Comparison of ENCODE assay signal across 9 cellular contexts in genomic region chr2:113080134-113080533, GRCh38. TPM values are rescaled to one million over a fixed set of nuclear protein-coding genes. Genes with fewer than 3 reads are reported as not detected.
DNase-seq lines count a peak whose midpoint lies in the region; ATAC-seq, FAIRE-seq and TF ChIP-seq lines count a peak whose summit lies in the region.
"Had no signal": no experiment of that assay in that cellular context is flagged by ENCODE, and none has a peak within 500 bp of the region (broad histone marks: within the 10 kb centered on the region; RNA-seq: fewer than 3 reads in every experiment).

No MANE protein-coding gene starts in this region.

- peak; percentile 86 to 88 for TF ChIP-seq RAD21 in A549 (conservative IDR thresholded peaks at IDR 0.05 in 1 of 2, IDR thresholded peaks at IDR 0.05 in 1 of 2)

- intact Hi-C loops in prostate gland (cut with DNase I): no loop called here

- H3K27ac ChIP-seq in A549 (no peak overlapping the region), prostate gland (no peak overlapping the region)

- ATAC-seq in A549: peak; percentile 70 to 91; a peak in 5 of 6 replicates
- peak; percentile 46 for ATAC-seq in GM18868 (IDR thresholded peaks at IDR 0.05; ENCODE audit: unreplicated experiment)

- H3K4me1 ChIP-seq in A549 (peaks cover 3% of the 10 kb centered on the region; the same call in 1 of the 3 replicates), prostate gland (replicated peaks) (peaks cover 3% of the 10 kb centered on the region)

- peak; percentile 31 to 32 for DNase-seq in A549 (ENCODE audit: low read depth in 1 of 2, low spot score in 1 of 2)
- peak; percentile 12 for DNase-seq in NCI-H2227 treated with DMSO at 0.1 percent for 48 hours (lab: John Stamatoyannopoulos, UW)
- peak; percentile 32 for DNase-seq in activated T-cell treated with anti-CD3 and anti-CD28 coated beads for 24 hours (ENCODE audit: low read depth)
- peak in 1 of 2 donors; percentile 51 for DNase-seq in foreskin fibroblast
- DNase-seq in prostate gland (ENCODE audit: low spot score): peak; percentile 22
- DNase-seq in putamen (ENCODE audit: low spot score): no peak
- no peak for DNase-seq in H4 (ENCODE audit: low spot score)

- TF ChIP-seq EP300 in A549 (IDR thresholded peaks at IDR 0.05): no peak

- TF ChIP-seq CTCF in A549 (IDR thresholded peaks at IDR 0.05): peak; percentile 80
- TF ChIP-seq CTCF in foreskin fibroblast (IDR thresholded peaks at IDR 0.05; ENCODE audit: low read depth, low read length): peak; percentile 84
- TF ChIP-seq CTCF in prostate gland (IDR thresholded peaks at IDR 0.05): peak in 2 of 4 experiments; percentile 56 to 66

- no peak overlapping the region for H3K4me3 ChIP-seq in A549
- H3K4me3 ChIP-seq in foreskin fibroblast (ENCODE audit: low read depth in 1 of 2, low read length in 2 of 2): no peak overlapping the region
- H3K4me3 ChIP-seq in prostate gland: no peak overlapping the region

- no peaks in the 10 kb centered on the region for H3K9me3 ChIP-seq in A549
- H3K9me3 ChIP-seq in prostate gland: no peaks in the 10 kb centered on the region

- no peaks in the 10 kb centered on the region for H3K27me3 ChIP-seq in prostate gland (replicated peaks; ENCODE audit: insufficient read depth)

- no peak for FAIRE-seq in A549 (lab: Jason Lieb, UNC)

- POLR2A ChIA-PET in A549 (lab: Yijun Ruan, JAX): interaction anchor here (1.6 kb wide), 1 partner anchor 119 kb away, joined by 7 read pairs; no protein-coding TSS in a partner anchor

- 12% methylated on average over 8 of the region's 9 CpGs for WGBS in A549 (ENCODE audit: missing lambda C conversion rate)
- 49% methylated on average over 9 of the region's 9 CpGs for WGBS in prostate gland

- no peak overlapping the region for H3K4me2 ChIP-seq in A549

- no peaks in the 10 kb centered on the region for H3K36me3 ChIP-seq in prostate gland

- TF ChIP-seq POLR2A in A549 (IDR thresholded peaks at IDR 0.05; ENCODE audit: low read length): no peak
- TF ChIP-seq POLR2A in prostate gland (IDR thresholded peaks at IDR 0.05): no peak

- CTCF ChIA-PET in A549 (lab: Yijun Ruan, JAX): interaction anchor here (0.6 to 12.9 kb wide), 34 partner anchors 10 to 328 kb away, joined by 3 to 150 read pairs (median 4); partner anchors contain the start of genes IL1F10 and IL36RN

TF ChIP-seq in A549, 52 proteins besides CTCF, POLR2A, EP300 and RAD21:
- peak; percentile 63 for TF ChIP-seq SMC3 (IDR thresholded peaks at IDR 0.05)
- TF ChIP-seq RFX5 (IDR thresholded peaks at IDR 0.05): 0 out of 2 replicates have a peak, but pooled peaks have one; percentile 21
- TF ChIP-seq ZNF302 (CRISPR knock-in tag; IDR thresholded peaks at IDR 0.05): no peak
TF ChIP-seq in A549: peak in this region for 2.

RNA-seq across cellular contexts. Expression of gene IL1F10, which starts 12.4 kb away (rescaled TPM):
- polyA plus RNA-seq in A549 (2011; rRNA removed) (not detected in 2 replicates), A549 (2017; fragmentation: RNase III; extraction: RNeasy Plus Mini Kit Qiagen cat#74134 plus additional on column Dnase treatment) (not detected in 3 replicates)
- polyA plus RNA-seq in A549 (2012; cell fraction: cytosol; rRNA removed): not detected in 2 replicates
- not detected in 2 replicates for polyA plus RNA-seq in A549 (2012; cell fraction: nucleus; rRNA removed)
- not detected in 2 replicates for polyA minus RNA-seq in A549 (2011; rRNA and poly(A)+ RNA removed)
- not detected for total RNA-seq in prostate gland
- not detected in 2 replicates for total RNA-seq in H4 (2014; rRNA removed; shearing (Covaris generic))
- total RNA-seq: dermis microvascular lymphatic vessel endothelial cell had no signal

RNA-seq across cellular contexts. Expression of gene IL36RN, which starts 21.1 kb away (rescaled TPM):
- polyA plus RNA-seq in A549 (2011; rRNA removed): not detected in 2 replicates
- polyA plus RNA-seq in A549 (2012; cell fraction: cytosol; rRNA removed): not detected in 2 replicates
- not detected in 2 replicates for polyA plus RNA-seq in A549 (2012; cell fraction: nucleus; rRNA removed)
- polyA plus RNA-seq in A549 (2017; fragmentation: RNase III; extraction: RNeasy Plus Mini Kit Qiagen cat#74134 plus additional on column Dnase treatment): not detected in 3 replicates
- polyA minus RNA-seq in A549 (2011; rRNA and poly(A)+ RNA removed): not detected in 2 replicates
- not detected for total RNA-seq in prostate gland
- total RNA-seq in H4 (2014; rRNA removed; shearing (Covaris generic)): not detected in 2 replicates
- total RNA-seq: dermis microvascular lymphatic vessel endothelial cell had no signal

RNA-seq across cellular contexts. Expression of gene IL36B, which starts 27.5 kb away (rescaled TPM):
- polyA plus RNA-seq in A549 (2011; rRNA removed) (not detected in 2 replicates), A549 (2017; fragmentation: RNase III; extraction: RNeasy Plus Mini Kit Qiagen cat#74134 plus additional on column Dnase treatment) (not detected in 3 replicates)
- polyA plus RNA-seq in A549 (2012; cell fraction: cytosol; rRNA removed): not detected in 2 replicates
- not detected in 2 replicates for polyA plus RNA-seq in A549 (2012; cell fraction: nucleus; rRNA removed)
- polyA minus RNA-seq in A549 (2011; rRNA and poly(A)+ RNA removed): not detected in 2 replicates
- not detected for total RNA-seq in prostate gland
- total RNA-seq in H4 (2014; rRNA removed; shearing (Covaris generic)): not detected in 2 replicates
- total RNA-seq: dermis microvascular lymphatic vessel endothelial cell had no signal

RNA-seq across cellular contexts. Expression of gene IL1RN, which starts 47.3 kb away (rescaled TPM):
- polyA plus RNA-seq in A549 (2011; rRNA removed): not detected in 2 replicates
- not detected in 2 replicates for polyA plus RNA-seq in A549 (2012; cell fraction: cytosol; rRNA removed)
- 0.12 TPM in 1 of 2 replicates, not detected in the other for polyA plus RNA-seq in A549 (2012; cell fraction: nucleus; rRNA removed)
- polyA plus RNA-seq in A549 (2017; fragmentation: RNase III; extraction: RNeasy Plus Mini Kit Qiagen cat#74134 plus additional on column Dnase treatment): 0.13 TPM in 1 of 3 replicates, not detected in the others
- not detected in 2 replicates for polyA minus RNA-seq in A549 (2011; rRNA and poly(A)+ RNA removed)
- 1 to 10 TPM; 3.7 to 4.4 TPM for total RNA-seq in prostate gland
- total RNA-seq in H4 (2014; rRNA removed; shearing (Covaris generic)): 0.17 TPM in 1 of 2 replicates, not detected in the other
- total RNA-seq: dermis microvascular lymphatic vessel endothelial cell had no signal

Comparison
In these comparisons a context has a peak if more than half of its experiments do, and no peak if none do; other contexts are left out.
1. DNase-seq: peak in A549 (2 of 2), NCI-H2227 treated with DMSO at 0.1 percent for 48 hours (single experiment), activated T-cell treated with anti-CD3 and anti-CD28 coated beads for 24 hours (single experiment) and prostate gland (single experiment); none in putamen (single experiment) and H4 (single experiment).